In genomic region chr9:125537442-125538091, GRCh38 we compare ENCODE assay signal across 14 cellular contexts.
DNase-seq lines count a peak whose midpoint lies in the region; ATAC-seq and TF ChIP-seq lines count a peak whose summit lies in the region.
"Had no signal": no experiment of that assay in that cellular context is flagged by ENCODE, and none has a peak within 500 bp of the region (broad histone marks: within the 10 kb centered on the region; RNA-seq: fewer than 3 reads in every experiment).

No MANE protein-coding gene starts in this region.

- no peak overlapping the region for H2AFZ ChIP-seq in ACC112 (ENCODE audit: low read length, unreplicated experiment)
- H2AFZ ChIP-seq in PC-3 (ENCODE audit: low read length), result no peak overlapping the region
- no peak overlapping the region for H2AFZ ChIP-seq in osteoblast (ENCODE audit: low read length)

- H4K20me1 ChIP-seq in PC-3 (ENCODE audit: low read length) (no peaks in the 10 kb centered on the region), osteoblast (ENCODE audit: insufficient read depth, low read length) (no peaks in the 10 kb centered on the region)

- DNase-seq in PC-3 (no peak), osteoblast (ENCODE audit: insufficient read length, low spot score, missing footprints) (no peak), KG1 (lab: John Stamatoyannopoulos, UW) (no peak), activated T-cell treated with anti-CD3 and anti-CD28 coated beads for 4 hours (no peak), activated gamma-delta T cell treated with Interleukin-2 at 50 U/mL for 16 hours (no peak)
- DNase-seq: activated CD4-positive, CD25-positive, alpha-beta regulatory T cell treated with anti-CD3 and anti-CD28 coated beads, Interleukin-2, amount 50 U/mL, for 72 hours; activated T-cell treated with anti-CD3 and anti-CD28 coated beads, Interleukin-2, amount 50 U/mL, for 4 hours; anterior cingulate cortex; effector memory CD4-positive, alpha-beta T cell; head of caudate nucleus; NK-92 treated with Interleukin-12 subunit alpha and Interleukin-12 subunit beta, amount 100 ng/mL, for 24 hours had no signal

- peak overlapping the region; percentile 35 for H3K27ac ChIP-seq in ACC112 (ENCODE audit: low read depth, low read length)
- peak overlapping the region; percentile 85 for H3K27ac ChIP-seq in PC-3 (ENCODE audit: low read length)
- peak overlapping the region; percentile 64 to 80 for H3K27ac ChIP-seq in esophagus (ENCODE audit: low read depth in 2 of 2, low read length in 1 of 2)
- H3K27ac ChIP-seq in osteoblast (ENCODE audit: low read depth, low read length), result peak overlapping the region; percentile 79

- POLR2A ChIA-PET in PC-3 (lab: Charles Lee; ENCODE audit: unreplicated experiment), result no interaction called here

- intact Hi-C loops in PC-3 (cut with micrococcal nuclease), result no loop called here

- no TSS peak for BruUV-seq in PC-3 (replicated peaks; lab: Mats Ljungman, UMichigan)

- H3K9ac ChIP-seq in PC-3 (ENCODE audit: low read length), result peak overlapping the region; percentile 48

- WGBS in esophagus, 2 donors, result 86 to 98% methylated on average over 2 of the region's 2 CpGs

- H3K4me2 ChIP-seq in PC-3 (ENCODE audit: low read length), result peak overlapping the region; percentile 72
- H3K4me2 ChIP-seq in osteoblast (ENCODE audit: insufficient read depth, low read length), result peak overlapping the region; percentile 37

- peaks cover 40% of the 10 kb centered on the region for H3K4me1 ChIP-seq in ACC112 (ENCODE audit: control insufficient read depth, insufficient read depth, low read length, unreplicated experiment)
- H3K4me1 ChIP-seq in PC-3 (ENCODE audit: insufficient read depth, low read length), result peaks cover 63% of the 10 kb centered on the region
- peaks cover 2 to 4% of the 10 kb centered on the region in 2 donors for H3K4me1 ChIP-seq in esophagus (ENCODE audit: control insufficient read depth in 2 of 2, insufficient read depth in 2 of 2, low read length in 1 of 2)
- H3K4me1 ChIP-seq in osteoblast (ENCODE audit: insufficient read depth, low read length), result peaks cover 25% of the 10 kb centered on the region

- peaks cover 4% of the 10 kb centered on the region for H3K79me2 ChIP-seq in ACC112 (ENCODE audit: control insufficient read depth, insufficient read depth, low read length, unreplicated experiment)
- H3K79me2 ChIP-seq in PC-3 (ENCODE audit: low read length), result peaks cover 10% of the 10 kb centered on the region
- H3K79me2 ChIP-seq in osteoblast (ENCODE audit: insufficient read depth, low read length), result peaks cover 2% of the 10 kb centered on the region

- H3K9me3 ChIP-seq in PC-3 (ENCODE audit: low read length) (no peaks in the 10 kb centered on the region), esophagus (ENCODE audit: control insufficient read depth in 2 of 2, insufficient read depth in 1 of 2, low read depth in 1 of 2, low read length in 1 of 2) (no peaks in the 10 kb centered on the region), osteoblast (ENCODE audit: low read depth, low read length) (no peaks in the 10 kb centered on the region)

- peaks cover 7% of the 10 kb centered on the region; the same call in 1 of the 2 replicates for H3K36me3 ChIP-seq in ACC112 (ENCODE audit: insufficient read depth, low read length)
- H3K36me3 ChIP-seq in PC-3 (ENCODE audit: low read depth, low read length), result no peaks in the 10 kb centered on the region
- H3K36me3 ChIP-seq in esophagus (ENCODE audit: control insufficient read depth in 2 of 2, insufficient read depth in 2 of 2, low read length in 1 of 2), result no peaks in the 10 kb centered on the region
- H3K36me3 ChIP-seq in osteoblast (ENCODE audit: insufficient read depth, low read length), result peaks cover 9% of the 10 kb centered on the region

- H3K9me2 ChIP-seq in PC-3 (replicated peaks; ENCODE audit: low read length), result no peaks in the 10 kb centered on the region

- H3K27me3 ChIP-seq in ACC112 (ENCODE audit: insufficient read depth, low read length) (no peaks in the 10 kb centered on the region), PC-3 (ENCODE audit: low read length) (no peaks in the 10 kb centered on the region), esophagus (ENCODE audit: control insufficient read depth in 1 of 2, insufficient read depth in 2 of 2, low read length in 2 of 2) (no peaks in the 10 kb centered on the region), osteoblast (ENCODE audit: insufficient read depth, low read length) (no peaks in the 10 kb centered on the region)

- TF ChIP-seq CTCF in PC-3 (conservative IDR thresholded peaks at IDR 0.05; ENCODE audit: low read depth, low read length), result no peak
- no peak for TF ChIP-seq CTCF in osteoblast (IDR thresholded peaks at IDR 0.05; ENCODE audit: extremely low read depth, low read depth, low read length)

- no peak overlapping the region for H3K4me3 ChIP-seq in ACC112 (ENCODE audit: low read depth, low read length)
- peak overlapping the region; percentile 22; the same call in 1 of the 2 replicates for H3K4me3 ChIP-seq in PC-3 (ENCODE audit: low read length)
- no peak overlapping the region for H3K4me3 ChIP-seq in esophagus (ENCODE audit: low read depth in 1 of 2, low read length in 2 of 2)
- no peak overlapping the region for H3K4me3 ChIP-seq in osteoblast (ENCODE audit: insufficient read depth, low read length)

- H3F3A ChIP-seq in PC-3 (ENCODE audit: low read length, unreplicated experiment), result no peaks in the 10 kb centered on the region

- ATAC-seq in PC-3, result no peak
- ATAC-seq in HG03432 (IDR thresholded peaks at IDR 0.05; ENCODE audit: unreplicated experiment), result no peak
- ATAC-seq: activated T-cell treated with anti-CD3 and anti-CD28 coated beads, Interleukin-2, amount 50 U/mL, for 4 hours had no signal

- CTCF ChIA-PET in PC-3 (lab: Charles Lee), result no interaction called here

Comparison
In these comparisons a context has a peak if more than half of its experiments do, and no peak if none do; other contexts are left out.
1. H3K27ac ChIP-seq: peak in every context shown above with its lines; median percentile 85 in PC-3; 79 in osteoblast; 72 in esophagus; 35 in ACC112.